22 cellular contexts compared by ENCODE assay signal in the genomic region with DNA sequence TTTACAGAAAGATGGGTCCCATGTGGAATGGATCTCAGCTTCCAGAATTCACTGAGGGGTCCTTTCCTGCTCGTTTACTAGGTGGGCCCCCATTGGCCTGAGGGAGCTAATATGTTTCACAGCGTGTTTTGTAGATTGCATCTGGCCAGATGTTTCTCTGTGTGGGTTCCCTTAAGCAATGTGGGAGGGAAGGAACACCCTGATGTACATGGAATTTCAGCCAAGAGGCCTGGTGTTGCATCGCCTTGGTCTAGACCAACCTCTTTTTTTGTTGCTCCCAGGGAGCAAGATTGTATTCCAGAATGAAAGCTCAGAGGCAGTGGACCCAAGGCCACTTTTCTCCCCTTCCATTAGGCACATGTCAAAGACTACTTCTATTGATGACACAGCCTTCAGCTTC.
"Had no signal": no experiment of that assay in that cellular context is flagged by ENCODE, and none has a peak within 500 bp of the region (broad histone marks: within the 10 kb centered on the region; RNA-seq: fewer than 3 reads in every experiment).

No MANE protein-coding gene starts in this region.

- H3K36me3 Mint-ChIP-seq: activated naive CD4-positive, alpha-beta T cell treated with anti-CD3 and anti-CD28 coated beads, Interleukin-2, amount 50 U/mL, for 24 hours had no signal

- DNase-seq: activated CD4-positive, alpha-beta T cell treated with anti-CD3 and anti-CD28 coated beads, Interleukin-2, amount 50 U/mL, for 1 hour; activated CD8-positive, alpha-beta memory T cell treated with anti-CD3 and anti-CD28 coated beads for 24 hours; activated CD8-positive, alpha-beta memory T cell treated with anti-CD3 and anti-CD28 coated beads, Interleukin-2, amount 50 U/mL, for 48 hours; activated effector memory CD4-positive, alpha-beta T cell treated with anti-CD3 and anti-CD28 coated beads, Interleukin-2, amount 50 U/mL, for 16 hours; activated T-cell treated with anti-CD3 and anti-CD28 coated beads, Interleukin-2, amount 50 U/mL, for 48 hours; adrenal gland; dermis blood vessel endothelial cell; effector memory CD4-positive, alpha-beta T cell; hippocampal formation; islet precursor cell; left colon; mammary epithelial cell; midbrain; nephron progenitor cell; occipital lobe; stimulated activated CD4-positive, alpha-beta T cell treated with anti-CD3 and anti-CD28 coated beads, Interleukin-15, amount 100 ng/mL, for 24 hours; stimulated activated CD4-positive, alpha-beta T cell treated with anti-CD3 and anti-CD28 coated beads, Interleukin-2, amount 100 ng/mL, for 48 hours had no signal

- H3K4me1 Mint-ChIP-seq: activated naive CD4-positive, alpha-beta T cell treated with anti-CD3 and anti-CD28 coated beads, Interleukin-2, amount 50 U/mL, for 24 hours had no signal

- H3K4me3 Mint-ChIP-seq: activated naive CD4-positive, alpha-beta T cell treated with anti-CD3 and anti-CD28 coated beads, Interleukin-2, amount 50 U/mL, for 24 hours; nephron progenitor cell; stimulated activated naive CD8-positive, alpha-beta T cell treated with anti-CD3 and anti-CD28 coated beads, Interleukin-15, Interleukin-2, amounts not matched to agents 100 ng/mL and 50 ng/mL, for 24 hours had no signal

- H3K4me3 ChIP-seq: adrenal gland, skin epidermis, tibial nerve had no signal

- H3K27ac Mint-ChIP-seq: activated naive CD4-positive, alpha-beta T cell treated with anti-CD3 and anti-CD28 coated beads, Interleukin-2, amount 50 U/mL, for 24 hours; progenitor cell of endocrine pancreas; stimulated activated naive CD8-positive, alpha-beta T cell treated with anti-CD3 and anti-CD28 coated beads, Interleukin-15, Interleukin-2, amounts not matched to agents 100 ng/mL and 50 ng/mL, for 24 hours had no signal

- H3K27me3 Mint-ChIP-seq: progenitor cell of endocrine pancreas; stimulated activated naive CD8-positive, alpha-beta T cell treated with anti-CD3 and anti-CD28 coated beads, Interleukin-15, Interleukin-2, amounts not matched to agents 100 ng/mL and 50 ng/mL, for 24 hours had no signal
